Comparison of ENCODE assay signal across 9 cellular contexts in the genomic region with DNA sequence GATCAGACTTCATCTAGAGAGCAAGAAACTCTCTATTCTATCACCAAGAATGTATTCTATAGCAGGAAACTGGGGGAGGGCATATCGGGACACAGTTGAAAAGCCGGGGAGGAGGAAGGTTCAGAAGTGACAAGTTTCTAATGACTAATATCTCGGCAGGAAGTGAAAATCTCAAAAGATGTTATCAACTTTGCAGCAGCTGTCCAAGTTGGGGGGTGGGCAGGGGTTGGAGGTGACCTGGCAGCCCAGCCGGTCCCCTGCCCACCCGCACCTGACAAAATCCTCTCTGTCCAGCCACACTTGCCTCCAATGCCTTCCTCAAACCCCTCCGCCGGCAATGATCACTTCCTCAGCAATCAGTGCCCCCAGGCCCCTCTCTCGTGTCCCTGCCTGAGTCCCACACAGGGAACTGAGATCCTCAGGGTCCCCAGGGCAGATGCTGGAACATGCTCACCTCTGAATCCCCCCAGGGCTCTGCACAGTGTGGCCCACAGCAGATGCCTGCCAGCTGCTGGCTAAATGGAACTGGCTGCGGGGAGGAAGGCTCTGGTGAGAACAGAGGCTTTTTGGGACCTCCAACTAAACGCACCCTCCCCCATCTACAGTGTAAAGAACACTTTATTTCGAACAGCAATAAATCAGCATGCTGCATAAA. TPM values are rescaled to one million over a fixed set of nuclear protein-coding genes. Genes with fewer than 3 reads are reported as not detected.
DNase-seq lines count a peak whose midpoint lies in the region; ATAC-seq and TF ChIP-seq lines count a peak whose summit lies in the region.
"Had no signal": no experiment of that assay in that cellular context is flagged by ENCODE, and none has a peak within 500 bp of the region (broad histone marks: within the 10 kb centered on the region; RNA-seq: fewer than 3 reads in every experiment).

No MANE protein-coding gene starts in this region.

- no peaks in the 10 kb centered on the region for H3K27me3 Mint-ChIP-seq in activated naive CD4-positive, alpha-beta T cell treated with anti-CD3 and anti-CD28 coated beads for 36 hours (ENCODE audit: low read depth)

- peaks cover 99% of the 10 kb centered on the region for H3K4me1 Mint-ChIP-seq in activated naive CD4-positive, alpha-beta T cell treated with anti-CD3 and anti-CD28 coated beads for 36 hours (ENCODE audit: low read depth)

- no peak overlapping the region for H3K9ac ChIP-seq in SK-N-SH

- peak; percentile 55 for DNase-seq in SK-N-SH
- peak; percentile 55 for DNase-seq in NCI-H1694 (lab: John Stamatoyannopoulos, UW)
- DNase-seq in activated naive CD4-positive, alpha-beta T cell treated with anti-CD3 and anti-CD28 coated beads for 36 hours, result peak; percentile 83
- DNase-seq in stimulated activated CD4-positive, alpha-beta T cell treated with anti-CD3 and anti-CD28 coated beads, Interleukin-2, amount 100 ng/mL, for 4 hours (ENCODE audit: low read depth), result peak; percentile 50
- DNase-seq in ecto neural progenitor cell (ENCODE audit: low spot score), result no peak
- no peak for DNase-seq in H4 (ENCODE audit: low spot score)

- no peaks in the 10 kb centered on the region for H3K9me3 ChIP-seq in SK-N-SH

- no peaks in the 10 kb centered on the region for H3K27me3 ChIP-seq in SK-N-SH (ENCODE audit: insufficient read depth)

- TF ChIP-seq EP300 in SK-N-SH (IDR thresholded peaks at IDR 0.05; ENCODE audit: borderline replicate concordance in 1 of 2, low read depth in 1 of 2, low read length in 1 of 2), result no peak

- peaks cover 3% of the 10 kb centered on the region for H3K36me3 Mint-ChIP-seq in activated naive CD4-positive, alpha-beta T cell treated with anti-CD3 and anti-CD28 coated beads for 36 hours (ENCODE audit: low read depth)

- no peaks in the 10 kb centered on the region for H3K79me2 ChIP-seq in SK-N-SH (ENCODE audit: insufficient read depth)

- H3K27ac Mint-ChIP-seq in activated naive CD4-positive, alpha-beta T cell treated with anti-CD3 and anti-CD28 coated beads for 36 hours, result peak overlapping the region; percentile 93

- 49% methylated on average over 9 of the region's 11 CpGs for WGBS in SK-N-SH (ENCODE audit: low lambda C conversion rate)

- H2AFZ ChIP-seq in SK-N-SH (ENCODE audit: low read depth), result no peak overlapping the region

- H3K4me3 ChIP-seq in SK-N-SH (ENCODE audit: low read depth in 2 of 2, low read length in 1 of 2), result no peak overlapping the region

- intact Hi-C loops in activated naive CD4-positive, alpha-beta T cell treated with anti-CD3 and anti-CD28 coated beads for 36 hours (cut with micrococcal nuclease), result loop anchor here (1.0 to 5.0 kb wide), 10 partner anchors 15 to 146 kb away; no protein-coding TSS in a partner anchor

- H3K9me3 Mint-ChIP-seq in activated naive CD4-positive, alpha-beta T cell treated with anti-CD3 and anti-CD28 coated beads for 36 hours, result no peaks in the 10 kb centered on the region

- H3K4me2 ChIP-seq in SK-N-SH, result no peak overlapping the region

- POLR2A ChIA-PET in SK-N-SH (lab: Yijun Ruan, JAX), result interaction anchor here (1.5 kb wide), 1 partner anchor 25 kb away, joined by 6 read pairs; no protein-coding TSS in a partner anchor

- no peak for TF ChIP-seq CTCF in SK-N-SH (IDR thresholded peaks at IDR 0.05)

- H3K4me1 ChIP-seq in SK-N-SH (ENCODE audit: control insufficient read depth in 1 of 2, insufficient read depth in 2 of 2, low read depth in 1 of 2, low read length in 1 of 2), result peaks cover 16 to 91% of the 10 kb centered on the region in 2 experiments

- H3K27ac ChIP-seq in SK-N-SH (ENCODE audit: low read depth in 2 of 2, low read length in 1 of 2), result peak overlapping the region in 1 of 2 experiments; percentile 72; a peak in 2 of 4 replicates

- TF ChIP-seq RAD21 in SK-N-SH (IDR thresholded peaks at IDR 0.05; ENCODE audit: low read length), result no peak

- H4K20me1 ChIP-seq in SK-N-SH (ENCODE audit: insufficient read depth), result no peaks in the 10 kb centered on the region

- no peaks in the 10 kb centered on the region for H3F3A ChIP-seq in SK-N-SH (replicated peaks; ENCODE audit: insufficient read depth)

- CTCF ChIA-PET in SK-N-SH (lab: Yijun Ruan, JAX), result interaction anchor here (1.1 to 14.4 kb wide), 9 partner anchors 11 to 471 kb away, joined by 3 to 154 read pairs (median 3); partner anchors contain the start of gene CCDC88C
- CTCF ChIA-PET in activated naive CD4-positive, alpha-beta T cell treated with anti-CD3 and anti-CD28 coated beads for 36 hours (lab: Charles Lee), result interaction anchor here (1.0 to 8.3 kb wide), 7 partner anchors 12 to 50 kb away, joined by 3 to 47 read pairs (median 7); no protein-coding TSS in a partner anchor

- H3K9me2 ChIP-seq in SK-N-SH, result no peaks in the 10 kb centered on the region

- H3K36me3 ChIP-seq in SK-N-SH (replicated peaks in 1 of 2; ENCODE audit: control insufficient read depth in 1 of 2, insufficient read depth in 2 of 2, low read length in 1 of 2), result no peaks in the 10 kb centered on the region

- H3K4me3 Mint-ChIP-seq in activated naive CD4-positive, alpha-beta T cell treated with anti-CD3 and anti-CD28 coated beads for 36 hours, result peak overlapping the region; percentile 58

- ATAC-seq in SK-N-SH treated with all-trans-retinoic acid at 6 μM for 48 hours (no peak), HG02759 (IDR thresholded peaks at IDR 0.05; ENCODE audit: unreplicated experiment) (peak; percentile 63)

TF ChIP-seq in SK-N-SH, 30 proteins besides CTCF, POLR2A, EP300 and RAD21 (continues in another document):
- TF ChIP-seq GATA2 (CRISPR knock-in tag; IDR thresholded peaks at IDR 0.05), result no peak
- TF ChIP-seq FOXJ3 (CRISPR knock-in tag; IDR thresholded peaks at IDR 0.05), result no peak
- TF ChIP-seq JUND (IDR thresholded peaks at IDR 0.05), result no peak
- TF ChIP-seq FOXM1 (IDR thresholded peaks at IDR 0.05; ENCODE audit: low read depth), result no peak
- TF ChIP-seq ZBTB33 (IDR thresholded peaks at IDR 0.05; ENCODE audit: borderline replicate concordance, low read depth), result no peak

TF ChIP-seq in SK-N-SH treated with all-trans-retinoic acid at 6 μM for 48 hours, 23 proteins besides CTCF, POLR2A, EP300 and RAD21 (continues in another document):
- TF ChIP-seq CSRNP3 (CRISPR knock-in tag; IDR thresholded peaks at IDR 0.05), result no peak
- no peak for TF ChIP-seq ZC3H10 (CRISPR knock-in tag; IDR thresholded peaks at IDR 0.05)
- TF ChIP-seq POU6F1 (CRISPR knock-in tag; IDR thresholded peaks at IDR 0.05; ENCODE audit: borderline replicate concordance, low read depth), result no peak
- TF ChIP-seq ZFP3 (CRISPR knock-in tag; IDR thresholded peaks at IDR 0.05), result no peak
- no peak for TF ChIP-seq ESRRG (CRISPR knock-in tag; IDR thresholded peaks at IDR 0.05)
- TF ChIP-seq RARB (CRISPR knock-in tag; IDR thresholded peaks at IDR 0.05), result no peak
- TF ChIP-seq TOX (CRISPR knock-in tag; IDR thresholded peaks at IDR 0.05; ENCODE audit: borderline replicate concordance), result no peak
- no peak for TF ChIP-seq TSHZ2 (CRISPR knock-in tag; IDR thresholded peaks at IDR 0.05)

RNA-seq across cellular contexts. Expression of gene CCDC88C, which starts 43.9 kb away (rescaled TPM):
- polyA plus RNA-seq in SK-N-SH (2012; rRNA removed), result 0.28 and 0.39 TPM in 2 replicates
- polyA plus RNA-seq in SK-N-SH (2012; cell fraction: cytosol; rRNA removed), result 0.37 and 0.50 TPM in 2 replicates
- polyA plus RNA-seq in SK-N-SH (2012; cell fraction: nucleus; rRNA removed), result 0.35 and 0.46 TPM in 2 replicates
- total RNA-seq in activated naive CD4-positive, alpha-beta T cell treated with anti-CD3 and anti-CD28 coated beads for 36 hours, result 10 to 100 TPM; 76.0 to 83.3 TPM
- 2.3 and 2.4 TPM in 2 replicates for total RNA-seq in H4 (2014; rRNA removed; shearing (Covaris generic))
- polyA plus RNA-seq: BJ had no signal

Comparison
In these comparisons a context has a peak if more than half of its experiments do, and no peak if none do; other contexts are left out.
1. DNase-seq: peak in SK-N-SH (single experiment), NCI-H1694 (single experiment), activated naive CD4-positive, alpha-beta T cell treated with anti-CD3 and anti-CD28 coated beads for 36 hours (single experiment) and stimulated activated CD4-positive, alpha-beta T cell treated with anti-CD3 and anti-CD28 coated beads, Interleukin-2, amount 100 ng/mL, for 4 hours (single experiment); none in ecto neural progenitor cell (single experiment) and H4 (single experiment).
2. RNA of gene CCDC88C, which starts 43.9 kb away (total RNA-seq): 76.0 to 83.3 TPM in activated naive CD4-positive, alpha-beta T cell treated with anti-CD3 and anti-CD28 coated beads for 36 hours; 2.3 to 2.4 TPM in H4; every median in the first group is over 10 times any median in the second.